In genomic region chr1:43867946-43868740, GRCh38 we compare ENCODE assay signal across 7 cellular contexts.
DNase-seq lines count a peak whose midpoint lies in the region; ATAC-seq, FAIRE-seq and TF ChIP-seq lines count a peak whose summit lies in the region.

No MANE protein-coding gene starts in this region.

- H3K4me1 ChIP-seq in small intestine (ENCODE audit: control insufficient read depth in 2 of 2, insufficient read depth in 1 of 2, low read depth in 1 of 2, low read length in 1 of 2) (peaks cover 2 to 3% of the 10 kb centered on the region in 2 donors), sigmoid colon (peaks cover 0 to 24% (median 23%) of the 10 kb centered on the region in 4 donors)

- peak overlapping the region in 1 of 2 donors; percentile 52 for H3K27ac ChIP-seq in small intestine (ENCODE audit: low read depth in 1 of 2, low read length in 1 of 2)
- H3K27ac ChIP-seq in sigmoid colon: peak overlapping the region in 2 of 4 donors; percentile 23 to 58

- DNase-seq in HS-5 (ENCODE audit: low read depth) (peak; percentile 49), fibroblast of villous mesenchyme (ENCODE audit: low read depth) (peak; percentile 90), small intestine (peak; percentile 6), sigmoid colon (no peak), T-helper 2 cell (no peak)

- H3K9me3 ChIP-seq in small intestine (ENCODE audit: control insufficient read depth, low read depth): no peaks in the 10 kb centered on the region
- no peaks in the 10 kb centered on the region for H3K9me3 ChIP-seq in sigmoid colon

- TF ChIP-seq POLR2A in sigmoid colon (IDR thresholded peaks at IDR 0.05): no peak

- no peak for TF ChIP-seq EP300 in sigmoid colon (IDR thresholded peaks at IDR 0.05)

- H3K27me3 ChIP-seq in small intestine (ENCODE audit: control insufficient read depth in 2 of 2, insufficient read depth in 2 of 2, low read length in 2 of 2): no peaks in the 10 kb centered on the region
- no peaks in the 10 kb centered on the region for H3K27me3 ChIP-seq in sigmoid colon

- no peak for FAIRE-seq in small intestine (lab: Jason Lieb, UNC)

- WGBS in small intestine, 3 donors: 49 to 76% (median 50%) methylated on average over 1 to 2 of the region's 2 CpGs
- 21 to 63% methylated on average over 2 of the region's 2 CpGs for WGBS in sigmoid colon, 2 donors

- intact Hi-C loops in sigmoid colon (cut with DNase I): no loop called here

- H3K4me3 ChIP-seq in fibroblast of villous mesenchyme (ENCODE audit: low read depth, low read length): no peak overlapping the region
- H3K4me3 ChIP-seq in small intestine (ENCODE audit: low read depth in 1 of 2, low read length in 2 of 2): no peak overlapping the region
- no peak overlapping the region for H3K4me3 ChIP-seq in sigmoid colon

- peak; percentile 50 for ATAC-seq in SK-N-SH treated with all-trans-retinoic acid at 6 μM for 48 hours
- no peak for ATAC-seq in GM19035 (IDR thresholded peaks at IDR 0.05; ENCODE audit: unreplicated experiment)

- TF ChIP-seq CTCF in fibroblast of villous mesenchyme (IDR thresholded peaks at IDR 0.05; ENCODE audit: insufficient read depth, low read depth, low read length) (no peak), sigmoid colon (IDR thresholded peaks at IDR 0.05) (no peak)

- H3K36me3 ChIP-seq in small intestine (ENCODE audit: control insufficient read depth in 2 of 2, insufficient read depth in 2 of 2, low read length in 2 of 2) (no peaks in the 10 kb centered on the region), sigmoid colon (no peaks in the 10 kb centered on the region)

TF ChIP-seq in SK-N-SH treated with all-trans-retinoic acid at 6 μM for 48 hours, 23 proteins besides CTCF, POLR2A, EP300 and RAD21:
- TF ChIP-seq ZNF8 (CRISPR knock-in tag; IDR thresholded peaks at IDR 0.05) (no peak), ZC3H10 (CRISPR knock-in tag; IDR thresholded peaks at IDR 0.05) (no peak), TCF4 (CRISPR knock-in tag; IDR thresholded peaks at IDR 0.05; ENCODE audit: borderline replicate concordance) (no peak), ARNTL (CRISPR knock-in tag; IDR thresholded peaks at IDR 0.05; ENCODE audit: borderline replicate concordance, low read depth) (no peak), PATZ1 (CRISPR knock-in tag; IDR thresholded peaks at IDR 0.05; ENCODE audit: borderline replicate concordance) (no peak), PPARA (CRISPR knock-in tag; IDR thresholded peaks at IDR 0.05; ENCODE audit: borderline replicate concordance) (no peak), CREB5 (CRISPR knock-in tag; IDR thresholded peaks at IDR 0.05; ENCODE audit: low read depth) (no peak), CSRNP3 (CRISPR knock-in tag; IDR thresholded peaks at IDR 0.05) (no peak), SNAI2 (CRISPR knock-in tag; IDR thresholded peaks at IDR 0.05) (no peak), BACH2 (CRISPR knock-in tag; IDR thresholded peaks at IDR 0.05; ENCODE audit: borderline replicate concordance) (no peak)
- TF ChIP-seq, protein P1, sequence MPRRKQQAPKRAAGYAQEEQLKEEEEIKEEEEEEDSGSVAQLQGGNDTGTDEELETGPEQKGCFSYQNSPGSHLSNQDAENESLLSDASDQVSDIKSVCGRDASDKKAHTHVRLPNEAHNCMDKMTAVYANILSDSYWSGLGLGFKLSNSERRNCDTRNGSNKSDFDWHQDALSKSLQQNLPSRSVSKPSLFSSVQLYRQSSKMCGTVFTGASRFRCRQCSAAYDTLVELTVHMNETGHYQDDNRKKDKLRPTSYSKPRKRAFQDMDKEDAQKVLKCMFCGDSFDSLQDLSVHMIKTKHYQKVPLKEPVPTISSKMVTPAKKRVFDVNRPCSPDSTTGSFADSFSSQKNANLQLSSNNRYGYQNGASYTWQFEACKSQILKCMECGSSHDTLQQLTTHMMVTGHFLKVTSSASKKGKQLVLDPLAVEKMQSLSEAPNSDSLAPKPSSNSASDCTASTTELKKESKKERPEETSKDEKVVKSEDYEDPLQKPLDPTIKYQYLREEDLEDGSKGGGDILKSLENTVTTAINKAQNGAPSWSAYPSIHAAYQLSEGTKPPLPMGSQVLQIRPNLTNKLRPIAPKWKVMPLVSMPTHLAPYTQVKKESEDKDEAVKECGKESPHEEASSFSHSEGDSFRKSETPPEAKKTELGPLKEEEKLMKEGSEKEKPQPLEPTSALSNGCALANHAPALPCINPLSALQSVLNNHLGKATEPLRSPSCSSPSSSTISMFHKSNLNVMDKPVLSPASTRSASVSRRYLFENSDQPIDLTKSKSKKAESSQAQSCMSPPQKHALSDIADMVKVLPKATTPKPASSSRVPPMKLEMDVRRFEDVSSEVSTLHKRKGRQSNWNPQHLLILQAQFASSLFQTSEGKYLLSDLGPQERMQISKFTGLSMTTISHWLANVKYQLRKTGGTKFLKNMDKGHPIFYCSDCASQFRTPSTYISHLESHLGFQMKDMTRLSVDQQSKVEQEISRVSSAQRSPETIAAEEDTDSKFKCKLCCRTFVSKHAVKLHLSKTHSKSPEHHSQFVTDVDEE (CRISPR knock-in tag; IDR thresholded peaks at IDR 0.05): no peak

Comparison
In these comparisons a context has a peak if more than half of its experiments do, and no peak if none do; other contexts are left out.
1. DNase-seq: peak in HS-5 (single experiment), fibroblast of villous mesenchyme (single experiment) and small intestine (single experiment); none in sigmoid colon (single experiment) and T-helper 2 cell (0 of 5).